In genomic region chr5:113231653-113232000, GRCh38 we compare ENCODE assay signal across 2 cellular contexts.
TF ChIP-seq lines count a peak whose summit lies in the region.

No MANE protein-coding gene starts in this region.

TF ChIP-seq in HepG2, 621 proteins besides CTCF, POLR2A, EP300 and RAD21 (continued from another document):
- TF ChIP-seq PAXIP1 (CRISPR knock-in tag; conservative IDR thresholded peaks at IDR 0.05) (no peak), MAFF (IDR thresholded peaks at IDR 0.05; ENCODE audit: low read depth, low read length) (0 out of 2 replicates have a peak, but pooled peaks have one; percentile 15), MAFK (conservative IDR thresholded peaks at IDR 0.05 in 1 of 2, IDR thresholded peaks at IDR 0.05 in 1 of 2; ENCODE audit: low read length in 2 of 2) (peak in 1 of 2 experiments; percentile 67; a peak in 2 of 4 replicates), ZNF496 (CRISPR knock-in tag; IDR thresholded peaks at IDR 0.05; ENCODE audit: insufficient replicate concordance) (no peak), MYC (CRISPR knock-in tag; IDR thresholded peaks at IDR 0.05; ENCODE audit: borderline replicate concordance) (no peak)

TF ChIP-seq in WTC11, 78 proteins besides CTCF, POLR2A, EP300 and RAD21:
- TF ChIP-seq, protein P1, sequence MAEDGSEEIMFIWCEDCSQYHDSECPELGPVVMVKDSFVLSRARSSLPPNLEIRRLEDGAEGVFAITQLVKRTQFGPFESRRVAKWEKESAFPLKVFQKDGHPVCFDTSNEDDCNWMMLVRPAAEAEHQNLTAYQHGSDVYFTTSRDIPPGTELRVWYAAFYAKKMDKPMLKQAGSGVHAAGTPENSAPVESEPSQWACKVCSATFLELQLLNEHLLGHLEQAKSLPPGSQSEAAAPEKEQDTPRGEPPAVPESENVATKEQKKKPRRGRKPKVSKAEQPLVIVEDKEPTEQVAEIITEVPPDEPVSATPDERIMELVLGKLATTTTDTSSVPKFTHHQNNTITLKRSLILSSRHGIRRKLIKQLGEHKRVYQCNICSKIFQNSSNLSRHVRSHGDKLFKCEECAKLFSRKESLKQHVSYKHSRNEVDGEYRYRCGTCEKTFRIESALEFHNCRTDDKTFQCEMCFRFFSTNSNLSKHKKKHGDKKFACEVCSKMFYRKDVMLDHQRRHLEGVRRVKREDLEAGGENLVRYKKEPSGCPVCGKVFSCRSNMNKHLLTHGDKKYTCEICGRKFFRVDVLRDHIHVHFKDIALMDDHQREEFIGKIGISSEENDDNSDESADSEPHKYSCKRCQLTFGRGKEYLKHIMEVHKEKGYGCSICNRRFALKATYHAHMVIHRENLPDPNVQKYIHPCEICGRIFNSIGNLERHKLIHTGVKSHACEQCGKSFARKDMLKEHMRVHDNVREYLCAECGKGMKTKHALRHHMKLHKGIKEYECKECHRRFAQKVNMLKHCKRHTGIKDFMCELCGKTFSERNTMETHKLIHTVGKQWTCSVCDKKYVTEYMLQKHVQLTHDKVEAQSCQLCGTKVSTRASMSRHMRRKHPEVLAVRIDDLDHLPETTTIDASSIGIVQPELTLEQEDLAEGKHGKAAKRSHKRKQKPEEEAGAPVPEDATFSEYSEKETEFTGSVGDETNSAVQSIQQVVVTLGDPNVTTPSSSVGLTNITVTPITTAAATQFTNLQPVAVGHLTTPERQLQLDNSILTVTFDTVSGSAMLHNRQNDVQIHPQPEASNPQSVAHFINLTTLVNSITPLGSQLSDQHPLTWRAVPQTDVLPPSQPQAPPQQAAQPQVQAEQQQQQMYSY (CRISPR knock-in tag; IDR thresholded peaks at IDR 0.05): no peak
- TF ChIP-seq ZBTB43 (CRISPR knock-in tag; IDR thresholded peaks at IDR 0.05) (no peak), NR3C1 (CRISPR knock-in tag; conservative IDR thresholded peaks at IDR 0.05; ENCODE audit: low read depth) (no peak), NR1H2 (CRISPR knock-in tag; IDR thresholded peaks at IDR 0.05) (no peak), PRRX2 (CRISPR knock-in tag; IDR thresholded peaks at IDR 0.05) (no peak), ERG (CRISPR knock-in tag; IDR thresholded peaks at IDR 0.05) (no peak), ELF4 (CRISPR knock-in tag; IDR thresholded peaks at IDR 0.05; ENCODE audit: low read depth) (no peak), SP1 (CRISPR knock-in tag; conservative IDR thresholded peaks at IDR 0.05) (no peak), MYBL2 (CRISPR knock-in tag; IDR thresholded peaks at IDR 0.05) (no peak), RORB (CRISPR knock-in tag; IDR thresholded peaks at IDR 0.05) (no peak), NFYB (CRISPR knock-in tag; conservative IDR thresholded peaks at IDR 0.05; ENCODE audit: low read depth) (no peak), TP53 (CRISPR knock-in tag; IDR thresholded peaks at IDR 0.05) (no peak), JUN (CRISPR knock-in tag; IDR thresholded peaks at IDR 0.05) (no peak), ZNF121 (CRISPR knock-in tag; IDR thresholded peaks at IDR 0.05) (no peak)
- TF ChIP-seq, protein P2, sequence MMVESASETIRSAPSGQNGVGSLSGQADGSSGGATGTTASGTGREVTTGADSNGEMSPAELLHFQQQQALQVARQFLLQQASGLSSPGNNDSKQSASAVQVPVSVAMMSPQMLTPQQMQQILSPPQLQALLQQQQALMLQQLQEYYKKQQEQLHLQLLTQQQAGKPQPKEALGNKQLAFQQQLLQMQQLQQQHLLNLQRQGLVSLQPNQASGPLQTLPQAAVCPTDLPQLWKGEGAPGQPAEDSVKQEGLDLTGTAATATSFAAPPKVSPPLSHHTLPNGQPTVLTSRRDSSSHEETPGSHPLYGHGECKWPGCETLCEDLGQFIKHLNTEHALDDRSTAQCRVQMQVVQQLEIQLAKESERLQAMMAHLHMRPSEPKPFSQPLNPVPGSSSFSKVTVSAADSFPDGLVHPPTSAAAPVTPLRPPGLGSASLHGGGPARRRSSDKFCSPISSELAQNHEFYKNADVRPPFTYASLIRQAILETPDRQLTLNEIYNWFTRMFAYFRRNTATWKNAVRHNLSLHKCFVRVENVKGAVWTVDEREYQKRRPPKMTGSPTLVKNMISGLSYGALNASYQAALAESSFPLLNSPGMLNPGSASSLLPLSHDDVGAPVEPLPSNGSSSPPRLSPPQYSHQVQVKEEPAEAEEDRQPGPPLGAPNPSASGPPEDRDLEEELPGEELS (CRISPR knock-in tag; IDR thresholded peaks at IDR 0.05): no peak
- TF ChIP-seq, protein P3, sequence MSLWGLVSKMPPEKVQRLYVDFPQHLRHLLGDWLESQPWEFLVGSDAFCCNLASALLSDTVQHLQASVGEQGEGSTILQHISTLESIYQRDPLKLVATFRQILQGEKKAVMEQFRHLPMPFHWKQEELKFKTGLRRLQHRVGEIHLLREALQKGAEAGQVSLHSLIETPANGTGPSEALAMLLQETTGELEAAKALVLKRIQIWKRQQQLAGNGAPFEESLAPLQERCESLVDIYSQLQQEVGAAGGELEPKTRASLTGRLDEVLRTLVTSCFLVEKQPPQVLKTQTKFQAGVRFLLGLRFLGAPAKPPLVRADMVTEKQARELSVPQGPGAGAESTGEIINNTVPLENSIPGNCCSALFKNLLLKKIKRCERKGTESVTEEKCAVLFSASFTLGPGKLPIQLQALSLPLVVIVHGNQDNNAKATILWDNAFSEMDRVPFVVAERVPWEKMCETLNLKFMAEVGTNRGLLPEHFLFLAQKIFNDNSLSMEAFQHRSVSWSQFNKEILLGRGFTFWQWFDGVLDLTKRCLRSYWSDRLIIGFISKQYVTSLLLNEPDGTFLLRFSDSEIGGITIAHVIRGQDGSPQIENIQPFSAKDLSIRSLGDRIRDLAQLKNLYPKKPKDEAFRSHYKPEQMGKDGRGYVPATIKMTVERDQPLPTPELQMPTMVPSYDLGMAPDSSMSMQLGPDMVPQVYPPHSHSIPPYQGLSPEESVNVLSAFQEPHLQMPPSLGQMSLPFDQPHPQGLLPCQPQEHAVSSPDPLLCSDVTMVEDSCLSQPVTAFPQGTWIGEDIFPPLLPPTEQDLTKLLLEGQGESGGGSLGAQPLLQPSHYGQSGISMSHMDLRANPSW (CRISPR knock-in tag; conservative IDR thresholded peaks at IDR 0.05; ENCODE audit: low read depth): no peak
